17 cellular contexts compared by ENCODE assay signal in the genomic region with DNA sequence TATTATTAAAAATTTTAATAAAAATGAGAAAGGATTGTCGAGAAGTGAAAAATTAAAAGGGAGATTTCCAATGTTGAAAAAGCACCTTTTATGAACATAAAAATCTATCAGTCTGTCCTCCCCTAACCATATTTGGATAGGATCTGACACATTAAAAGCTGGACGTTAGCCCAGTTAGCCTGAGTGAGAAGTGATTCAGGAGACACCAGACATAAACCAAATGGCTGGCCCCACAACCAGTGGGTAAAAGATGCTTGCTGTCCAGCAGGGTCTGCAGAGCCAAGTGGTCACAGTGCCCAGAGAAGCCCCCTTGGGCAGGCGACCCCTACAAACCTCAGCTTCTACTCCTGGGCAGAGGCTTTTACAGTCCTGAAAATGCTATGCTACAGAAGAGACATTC.
DNase-seq lines count a peak whose midpoint lies in the region.
"Had no signal": no experiment of that assay in that cellular context is flagged by ENCODE, and none has a peak within 500 bp of the region (broad histone marks: within the 10 kb centered on the region; RNA-seq: fewer than 3 reads in every experiment).

No MANE protein-coding gene starts in this region.

- peak; percentile 43 for DNase-seq in AG20443 (ENCODE audit: low spot score)
- peak; percentile 54 for DNase-seq in HT1080 (ENCODE audit: low read depth)
- peak; percentile 74 for DNase-seq in astrocyte of the hippocampus (ENCODE audit: low read depth, low spot score)
- DNase-seq in left kidney (ENCODE audit: low read depth, low spot score), result peak; percentile 15
- DNase-seq in NAMALWA (ENCODE audit: low spot score), result no peak
- no peak for DNase-seq in NCI-H2196 treated with DMSO at 0.1 percent for 48 hours (lab: John Stamatoyannopoulos, UW; ENCODE audit: unreplicated experiment)
- no peak for DNase-seq in activated CD4-positive, alpha-beta T cell treated with anti-CD3 and anti-CD28 coated beads, Interleukin-2, amount 50 U/mL, for 1 hour
- DNase-seq: activated CD8-positive, alpha-beta T cell treated with anti-CD3 and anti-CD28 coated beads for 36 hours; activated T-cell treated with anti-CD3 and anti-CD28 coated beads, Interleukin-2, amount 50 U/mL, for 72 hours; C1 segment of cervical spinal cord; colonic mucosa; DMS53; MV-4-11; NCI-H748 treated with DMSO at 0.1 percent for 48 hours; retina; RPMI8226; T-cell had no signal

Comparison
In these comparisons a context has a peak if more than half of its experiments do, and no peak if none do; other contexts are left out.
1. DNase-seq: peak in AG20443 (single experiment), HT1080 (single experiment), astrocyte of the hippocampus (single experiment) and left kidney (single experiment); none in NAMALWA (single experiment), NCI-H2196 treated with DMSO at 0.1 percent for 48 hours (single experiment) and activated CD4-positive, alpha-beta T cell treated with anti-CD3 and anti-CD28 coated beads, Interleukin-2, amount 50 U/mL, for 1 hour (single experiment).